Comparison of ENCODE assay signal across 11 cellular contexts in genomic region chrX:34653811-34654210, GRCh38. TPM values are rescaled to one million over a fixed set of nuclear protein-coding genes. Genes with fewer than 3 reads are reported as not detected.
DNase-seq lines count a peak whose midpoint lies in the region; ATAC-seq, FAIRE-seq and TF ChIP-seq lines count a peak whose summit lies in the region.
"Had no signal": no experiment of that assay in that cellular context is flagged by ENCODE, and none has a peak within 500 bp of the region (broad histone marks: within the 10 kb centered on the region; RNA-seq: fewer than 3 reads in every experiment).

No MANE protein-coding gene starts in this region.

- H3K27ac ChIP-seq in GM23338 (ENCODE audit: low read depth) (peak overlapping the region; percentile 75), astrocyte (ENCODE audit: low read depth, low read length) (peak overlapping the region; percentile 75), iPS-18a (ENCODE audit: low read length) (no peak overlapping the region), gastrocnemius medialis (peak overlapping the region; percentile 76 to 93 (median 89))

- TF ChIP-seq POLR2A in gastrocnemius medialis (IDR thresholded peaks at IDR 0.05), result no peak

- no peak for FAIRE-seq in astrocyte (lab: Jason Lieb, UNC)

- no peak for TF ChIP-seq CTCF in GM23338 (conservative IDR thresholded peaks at IDR 0.05; ENCODE audit: low read depth in 2 of 2)
- TF ChIP-seq CTCF in astrocyte (IDR thresholded peaks at IDR 0.05; ENCODE audit: insufficient read depth, low read depth, low read length), result no peak
- no peak for TF ChIP-seq CTCF in gastrocnemius medialis (IDR thresholded peaks at IDR 0.05 in 4 of 5, conservative IDR thresholded peaks at IDR 0.05 in 1 of 5)

- H3K9me3 ChIP-seq in astrocyte (ENCODE audit: insufficient read depth, low read depth, low read length) (no peaks in the 10 kb centered on the region), iPS-18a (ENCODE audit: control insufficient read depth, low read depth, low read length) (peaks cover 5% of the 10 kb centered on the region), gastrocnemius medialis (peaks cover 0 to 5% (median 0%) of the 10 kb centered on the region in 3 donors)

- H3K4me1 ChIP-seq in GM23338 (ENCODE audit: insufficient read depth) (peaks cover 37% of the 10 kb centered on the region), astrocyte (ENCODE audit: insufficient read depth, low read length) (no peaks in the 10 kb centered on the region), iPS-18a (ENCODE audit: control insufficient read depth, low read depth, low read length) (peaks cover 13% of the 10 kb centered on the region), gastrocnemius medialis (peaks cover 0 to 21% of the 10 kb centered on the region in 2 donors)

- H3K36me3 ChIP-seq in GM23338 (ENCODE audit: insufficient read depth), result no peaks in the 10 kb centered on the region; the same call in 1 of the 2 replicates
- no peaks in the 10 kb centered on the region for H3K36me3 ChIP-seq in astrocyte (ENCODE audit: insufficient read depth, low read length)
- no peaks in the 10 kb centered on the region for H3K36me3 ChIP-seq in iPS-18a (ENCODE audit: control insufficient read depth, low read depth, low read length)
- H3K36me3 ChIP-seq in gastrocnemius medialis, result no peaks in the 10 kb centered on the region

- H3K4me3 Mint-ChIP-seq in GM23338, result peak overlapping the region; percentile 93
- H3K4me3 Mint-ChIP-seq in astrocyte (ENCODE audit: unreplicated experiment), result peak overlapping the region; percentile 97
- H3K4me3 Mint-ChIP-seq: T-helper 1 cell treated with Interleukin-12 subunit alpha and Interleukin-12 subunit beta and Interleukin-4 antibody, amounts not matched to agents 30 μg/mL and 1 μg/mL, for 36 hours had no signal

- H3K79me2 ChIP-seq in GM23338 (replicated peaks; ENCODE audit: insufficient read depth) (peaks cover 73% of the 10 kb centered on the region), astrocyte (ENCODE audit: insufficient read depth, low read length) (peaks cover 78% of the 10 kb centered on the region)

- H3K9ac ChIP-seq in astrocyte (ENCODE audit: low read length) (peak overlapping the region; percentile 96), iPS-18a (ENCODE audit: low read length) (peak overlapping the region; percentile 60)

- H3K9me2 ChIP-seq in GM23338 (ENCODE audit: insufficient read depth), result no peaks in the 10 kb centered on the region

- H3K27me3 Mint-ChIP-seq in GM23338 (ENCODE audit: insufficient read depth, low read depth, poor library complexity) (peaks cover 5% of the 10 kb centered on the region), astrocyte (ENCODE audit: low read depth, unreplicated experiment) (no peaks in the 10 kb centered on the region)

- H3K27me3 ChIP-seq in GM23338 (ENCODE audit: insufficient read depth) (peaks cover 10% of the 10 kb centered on the region; the same call in 1 of the 2 replicates), astrocyte (ENCODE audit: insufficient read depth, low read length) (no peaks in the 10 kb centered on the region), iPS-18a (ENCODE audit: control insufficient read depth, insufficient read depth, low read length) (peaks cover 7% of the 10 kb centered on the region), gastrocnemius medialis (no peaks in the 10 kb centered on the region)

- H3K27ac Mint-ChIP-seq in GM23338 (peak overlapping the region; percentile 77), astrocyte (ENCODE audit: unreplicated experiment) (peak overlapping the region; percentile 69)
- H3K27ac Mint-ChIP-seq: T-helper 1 cell treated with Interleukin-12 subunit alpha and Interleukin-12 subunit beta and Interleukin-4 antibody, amounts not matched to agents 30 μg/mL and 1 μg/mL, for 36 hours had no signal

- in situ Hi-C loops in gastrocnemius medialis (cut with MboI; ENCODE audit: low sequenced_read_pairs in 4 of 4), result no loop called here

- H3F3A ChIP-seq in GM23338 (replicated peaks; ENCODE audit: low read depth), result no peaks in the 10 kb centered on the region

- H3K4me2 ChIP-seq in GM23338 (peak overlapping the region; percentile 79), astrocyte (ENCODE audit: low read length) (peak overlapping the region; percentile 94)

- H2AFZ ChIP-seq in GM23338, result no peak overlapping the region
- H2AFZ ChIP-seq in astrocyte (ENCODE audit: low read depth, low read length), result no peak overlapping the region

- no peaks in the 10 kb centered on the region for H4K20me1 ChIP-seq in GM23338 (replicated peaks; ENCODE audit: insufficient read depth)
- H4K20me1 ChIP-seq in astrocyte (ENCODE audit: insufficient read depth, low read length), result peaks cover 4% of the 10 kb centered on the region

- H3K4me3 ChIP-seq in GM23338 (peak overlapping the region; percentile 78), astrocyte (ENCODE audit: insufficient read depth, low read depth, low read length) (peak overlapping the region; percentile 81), iPS-18a (ENCODE audit: low read length) (peak overlapping the region; percentile 79), gastrocnemius medialis (peak overlapping the region; percentile 60 to 71 (median 68))

- H3K36me3 Mint-ChIP-seq in GM23338 (ENCODE audit: low read depth) (peaks cover 18% of the 10 kb centered on the region), astrocyte (ENCODE audit: low read depth, unreplicated experiment) (no peaks in the 10 kb centered on the region)

- peaks cover 5% of the 10 kb centered on the region for H3K9me3 Mint-ChIP-seq in GM23338
- H3K9me3 Mint-ChIP-seq in astrocyte (ENCODE audit: unreplicated experiment), result peaks cover 4% of the 10 kb centered on the region
- H3K9me3 Mint-ChIP-seq: T-helper 1 cell treated with Interleukin-12 subunit alpha and Interleukin-12 subunit beta and Interleukin-4 antibody, amounts not matched to agents 30 μg/mL and 1 μg/mL, for 36 hours had no signal

- ATAC-seq in GM23338, result no peak
- ATAC-seq in gastrocnemius medialis, result no peak
- no peak for ATAC-seq in GM18502 (IDR thresholded peaks at IDR 0.05; ENCODE audit: poor library complexity, unreplicated experiment)

- DNase-seq in GM23338 (ENCODE audit: low spot score) (no peak), astrocyte (ENCODE audit: low read depth) (no peak), gastrocnemius medialis (no peak), NCI-H2227 (lab: John Stamatoyannopoulos, UW; ENCODE audit: unreplicated experiment) (no peak)
- no peak for DNase-seq in stimulated activated CD4-positive, alpha-beta T cell treated with anti-CD3 and anti-CD28 coated beads, Interleukin-2, amount 100 ng/mL, for 48 hours
- DNase-seq in activated CD4-positive, alpha-beta T cell treated with anti-CD3 and anti-CD28 coated beads, Interleukin-2, amount 50 U/mL, for 48 hours, result no peak
- DNase-seq: activated CD8-positive, alpha-beta memory T cell treated with anti-CD3 and anti-CD28 coated beads, Interleukin-2, amount 50 U/mL, for 4 hours; NCI-H526 had no signal

- peaks cover 28% of the 10 kb centered on the region for H3K4me1 Mint-ChIP-seq in GM23338
- peaks cover 7% of the 10 kb centered on the region for H3K4me1 Mint-ChIP-seq in astrocyte (ENCODE audit: low read depth, unreplicated experiment)

- intact Hi-C loops in gastrocnemius medialis (cut with DNase I; ENCODE audit: low total_unique reads), result loop anchor here (5.0 kb wide), 1 partner anchor 223 kb away; no protein-coding TSS in a partner anchor

TF ChIP-seq in GM23338, 12 proteins besides CTCF, POLR2A, EP300 and RAD21 (continues in another document):
- TF ChIP-seq POLR2AphosphoS5 (IDR thresholded peaks at IDR 0.05; ENCODE audit: low read depth) (no peak), STAT1 (IDR thresholded peaks at IDR 0.05; ENCODE audit: unreplicated experiment) (no peak), EZH2 (IDR thresholded peaks at IDR 0.05; ENCODE audit: low read depth, unreplicated experiment) (no peak), EZH2phosphoT487 (IDR thresholded peaks at IDR 0.05; ENCODE audit: unreplicated experiment) (no peak), JUNB (IDR thresholded peaks at IDR 0.05; ENCODE audit: unreplicated experiment) (no peak), REST (IDR thresholded peaks at IDR 0.05; ENCODE audit: unreplicated experiment) (no peak)

RNA-seq across cellular contexts. Expression of gene TMEM47, which starts 3.3 kb away (rescaled TPM):
- 56.7 and 59.7 TPM in 2 replicates for total RNA-seq in GM23338 (2014; rRNA removed; shearing (Covaris generic))
- polyA plus RNA-seq in GM23338 (2016; fragmentation: Nextera tagmentation; extraction: Ambion mirVana), result 25.4 and 25.6 TPM in 2 replicates
- 39.6 and 40.3 TPM in 2 replicates for total RNA-seq in astrocyte
- total RNA-seq in gastrocnemius medialis, result 10 to 100 TPM; 30.6 to 95.8 (median 44.3) TPM
